ENCODE assay signal across 9 cellular contexts in genomic region chr15:85750319-85750806, GRCh38. TPM values are rescaled to one million over a fixed set of nuclear protein-coding genes. Genes with fewer than 3 reads are reported as not detected.
DNase-seq lines count a peak whose midpoint lies in the region; ATAC-seq, FAIRE-seq and TF ChIP-seq lines count a peak whose summit lies in the region.
"Had no signal": no experiment of that assay in that cellular context is flagged by ENCODE, and none has a peak within 500 bp of the region (broad histone marks: within the 10 kb centered on the region; RNA-seq: fewer than 3 reads in every experiment).

No MANE protein-coding gene starts in this region.

- intact Hi-C loops in kidney (cut with DNase I) = no loop called here

- no peak for TF ChIP-seq CTCF in kidney (IDR thresholded peaks at IDR 0.05; ENCODE audit: borderline replicate concordance, extremely low read depth, insufficient read depth)

- H3K36me3 ChIP-seq in kidney (ENCODE audit: control insufficient read depth in 1 of 2, insufficient read depth in 2 of 2, low read length in 2 of 2) = peaks cover 12 to 24% of the 10 kb centered on the region in 2 donors

- peaks cover 10 to 11% of the 10 kb centered on the region in 2 donors for H3K4me1 ChIP-seq in kidney (ENCODE audit: control insufficient read depth in 1 of 2, insufficient read depth in 1 of 2, low read depth in 1 of 2, low read length in 2 of 2)

- no peak for FAIRE-seq in kidney (lab: Jason Lieb, UNC)

- DNase-seq in KBM-7 = peak; percentile 39
- peak; percentile 36 for DNase-seq in cerebellar cortex (ENCODE audit: low spot score)
- DNase-seq in kidney = peak; percentile 94
- no peak for DNase-seq in HUDEP-2 (lab: John Stamatoyannopoulos, UW; ENCODE audit: unreplicated experiment in 76 of 76)
- no peak for DNase-seq in stimulated activated naive CD4-positive, alpha-beta T cell (lab: John Stamatoyannopoulos, UW)
- no peak for DNase-seq in COLO668 (lab: John Stamatoyannopoulos, UW; ENCODE audit: unreplicated experiment)
- DNase-seq: stimulated activated CD8-positive, alpha-beta memory T cell treated with anti-CD3 and anti-CD28 coated beads, Interleukin-4, amount 100 ng/mL, for 48 hours had no signal

- in situ Hi-C loops in KBM-7 (cut with MboI; ENCODE audit: low pct_unique_long_range_greater_than_20kb, low sequenced_read_pairs) = no loop called here

- peak overlapping the region in 1 of 2 donors; percentile 51 for H3K27ac ChIP-seq in kidney (ENCODE audit: low read depth in 2 of 2, low read length in 2 of 2)
- H3K27ac ChIP-seq in skin epidermis = peak overlapping the region in 18 of 21 experiments; percentile 14 to 74 (median 62)

- no peak overlapping the region for H3K9ac ChIP-seq in kidney (ENCODE audit: low read length in 2 of 2)

- ATAC-seq in GM21528 (IDR thresholded peaks at IDR 0.05; ENCODE audit: low FRiP score, unreplicated experiment) = no peak

- H3K4me3 ChIP-seq in kidney (ENCODE audit: low read length in 2 of 2) (no peak overlapping the region), skin epidermis (peak overlapping the region in 1 of 7 experiments; percentile 23)

- H3K9me3 ChIP-seq in kidney (ENCODE audit: control insufficient read depth in 1 of 2, low read length in 2 of 2) = no peaks in the 10 kb centered on the region

RNA-seq across cellular contexts. Expression of gene KLHL25, which starts 44.4 kb away (rescaled TPM):
- total RNA-seq in kidney = 8.4 TPM
- polyA plus RNA-seq in kidney (ENCODE audit: insufficient read depth, low read depth, low replicate concordance) = 5.3 TPM

Comparison
In these comparisons a context has a peak if more than half of its experiments do, and no peak if none do; other contexts are left out.
1. DNase-seq: peak in KBM-7 (single experiment), cerebellar cortex (single experiment) and kidney (single experiment); none in HUDEP-2 (0 of 76), stimulated activated naive CD4-positive, alpha-beta T cell (0 of 6) and COLO668 (single experiment).